In the genomic region with DNA sequence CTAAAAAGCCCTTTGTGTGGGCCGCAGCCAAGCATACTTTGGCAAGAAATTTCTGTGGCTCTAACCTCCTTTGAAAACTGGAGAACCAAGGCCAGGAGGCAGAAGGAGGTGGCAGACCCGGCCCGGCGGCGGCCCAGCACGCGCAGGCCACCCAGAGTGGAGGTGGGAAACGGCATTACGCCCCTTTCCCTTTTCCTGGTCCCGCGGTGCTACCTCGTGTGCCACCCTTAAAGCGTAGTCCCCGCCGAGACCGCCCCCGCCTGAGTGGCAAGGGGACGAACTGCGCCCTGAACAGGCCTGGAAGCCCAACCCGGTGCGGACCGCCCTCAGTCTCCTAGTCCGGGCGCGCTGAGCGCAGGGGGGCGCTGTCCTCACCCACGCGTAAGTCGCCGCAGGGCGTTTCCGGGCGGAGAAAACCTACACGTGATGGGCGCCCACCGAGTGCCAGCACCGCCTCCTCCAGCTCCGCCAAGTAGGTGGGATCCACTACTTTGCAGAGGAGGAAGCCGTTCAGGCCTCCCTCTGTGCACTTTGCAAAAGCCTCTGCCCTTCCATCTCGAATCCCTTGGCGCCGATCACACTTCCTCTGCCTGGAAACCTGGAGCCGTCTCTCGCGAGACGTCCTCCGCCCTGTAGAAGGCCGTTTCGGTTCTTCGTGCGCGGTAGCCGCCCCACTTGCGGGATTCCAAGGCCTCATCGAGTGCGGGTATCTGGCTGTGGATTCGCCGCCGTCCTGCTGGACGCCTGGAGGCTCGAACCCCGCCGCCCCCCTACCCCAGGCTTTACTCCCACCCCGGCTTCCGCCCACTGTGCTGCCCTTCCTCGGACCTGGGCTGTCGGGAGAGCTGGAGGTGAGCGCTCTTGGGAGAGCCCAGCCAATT, we compare ENCODE assay signal across 8 cellular contexts. TPM values are rescaled to one million over a fixed set of nuclear protein-coding genes. Genes with fewer than 3 reads are reported as not detected.
DNase-seq lines count a peak whose midpoint lies in the region; ATAC-seq, FAIRE-seq and TF ChIP-seq lines count a peak whose summit lies in the region.

A gene with protein sequence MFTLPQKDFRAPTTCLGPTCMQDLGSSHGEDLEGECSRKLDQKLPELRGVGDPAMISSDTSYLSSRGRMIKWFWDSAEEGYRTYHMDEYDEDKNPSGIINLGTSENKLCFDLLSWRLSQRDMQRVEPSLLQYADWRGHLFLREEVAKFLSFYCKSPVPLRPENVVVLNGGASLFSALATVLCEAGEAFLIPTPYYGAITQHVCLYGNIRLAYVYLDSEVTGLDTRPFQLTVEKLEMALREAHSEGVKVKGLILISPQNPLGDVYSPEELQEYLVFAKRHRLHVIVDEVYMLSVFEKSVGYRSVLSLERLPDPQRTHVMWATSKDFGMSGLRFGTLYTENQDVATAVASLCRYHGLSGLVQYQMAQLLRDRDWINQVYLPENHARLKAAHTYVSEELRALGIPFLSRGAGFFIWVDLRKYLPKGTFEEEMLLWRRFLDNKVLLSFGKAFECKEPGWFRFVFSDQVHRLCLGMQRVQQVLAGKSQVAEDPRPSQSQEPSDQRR (plus strand): TSS at position 420 of the 881 bp plus-strand sequence. CDS start 1,358 bp downstream, outside the sequence.

- H3K9ac ChIP-seq in HUES6 (ENCODE audit: low read length) = peak within 1 kb of the TSS; percentile 73

- H3K27me3 Mint-ChIP-seq in activated T-helper 2 cell treated with anti-CD3 and anti-CD28 coated beads, Interferon-gamma antibody, Interleukin-2, Interleukin-4, amounts not matched to agents 10 μg/mL and 5 μg/mL and 100 μg/mL, durations not matched to agents 14 hours and 24 hours and 36 hours (ENCODE audit: low read depth) = no peaks in the 10 kb centered on the region
- no peaks in the 10 kb centered on the region for H3K27me3 Mint-ChIP-seq in naive thymus-derived CD8-positive, alpha-beta T cell
- H3K27me3 Mint-ChIP-seq in stimulated activated naive B cell treated with anti-CD40 and anti-IgM and Interleukin-4, amounts not matched to agents 10 μg/mL and 1 μg/mL and 100 μg/mL, for 72 hours = no peaks in the 10 kb centered on the region

- peak; percentile 94 for ATAC-seq in GM21515 (IDR thresholded peaks at IDR 0.05; ENCODE audit: unreplicated experiment)
- peak; percentile 94 to 96 for ATAC-seq in naive thymus-derived CD8-positive, alpha-beta T cell
- ATAC-seq in stimulated activated naive B cell treated with anti-CD40 and anti-IgM and Interleukin-4, amounts not matched to agents 10 μg/mL and 1 μg/mL and 100 μg/mL, for 72 hours (replicated peaks) = peak; percentile 95 to 97

- peak within 1 kb of the TSS; percentile 73 for H3K27ac ChIP-seq in HUES6 (ENCODE audit: low read depth, low read length)

- H3K4me3 ChIP-seq in HUES6 (ENCODE audit: low read depth, low read length) (peak within 1 kb of the TSS; percentile 60), fibroblast of mammary gland (ENCODE audit: control insufficient read depth, low read depth, low read length) (peak within 1 kb of the TSS; percentile 79)

- intact Hi-C loops in activated T-helper 2 cell treated with anti-CD3 and anti-CD28 coated beads, Interferon-gamma antibody, Interleukin-2, Interleukin-4, amounts not matched to agents 10 μg/mL and 5 μg/mL and 100 μg/mL, durations not matched to agents 14 hours and 24 hours and 36 hours (cut with micrococcal nuclease) = loop anchor here (2.0 kb wide), 1 partner anchor 29 kb away; a partner anchor contains a TSS

- peaks cover 36% of the 10 kb centered on the region for H3K4me1 Mint-ChIP-seq in activated T-helper 2 cell treated with anti-CD3 and anti-CD28 coated beads, Interferon-gamma antibody, Interleukin-2, Interleukin-4, amounts not matched to agents 10 μg/mL and 5 μg/mL and 100 μg/mL, durations not matched to agents 14 hours and 24 hours and 36 hours (ENCODE audit: low read depth)
- H3K4me1 Mint-ChIP-seq in naive thymus-derived CD8-positive, alpha-beta T cell = peaks cover 13 to 42% (median 30%) of the 10 kb centered on the region in 4 donors
- peaks cover 16 to 35% of the 10 kb centered on the region in 2 donors for H3K4me1 Mint-ChIP-seq in stimulated activated naive B cell treated with anti-CD40 and anti-IgM and Interleukin-4, amounts not matched to agents 10 μg/mL and 1 μg/mL and 100 μg/mL, for 72 hours

- H3K27ac Mint-ChIP-seq in activated T-helper 2 cell treated with anti-CD3 and anti-CD28 coated beads, Interferon-gamma antibody, Interleukin-2, Interleukin-4, amounts not matched to agents 10 μg/mL and 5 μg/mL and 100 μg/mL, durations not matched to agents 14 hours and 24 hours and 36 hours = peak within 1 kb of the TSS; percentile 95
- peak within 1 kb of the TSS; percentile 86 to 98 (median 94) for H3K27ac Mint-ChIP-seq in naive thymus-derived CD8-positive, alpha-beta T cell
- H3K27ac Mint-ChIP-seq in stimulated activated naive B cell treated with anti-CD40 and anti-IgM and Interleukin-4, amounts not matched to agents 10 μg/mL and 1 μg/mL and 100 μg/mL, for 72 hours = peak within 1 kb of the TSS; percentile 97

- H3K4me1 ChIP-seq in HUES6 (ENCODE audit: control insufficient read depth, insufficient read depth, low read length) = peaks cover 16% of the 10 kb centered on the region

- peak within 1 kb of the TSS; percentile 87 for H3K4me3 Mint-ChIP-seq in activated T-helper 2 cell treated with anti-CD3 and anti-CD28 coated beads, Interferon-gamma antibody, Interleukin-2, Interleukin-4, amounts not matched to agents 10 μg/mL and 5 μg/mL and 100 μg/mL, durations not matched to agents 14 hours and 24 hours and 36 hours (ENCODE audit: low read depth)
- peak within 1 kb of the TSS; percentile 90 to 98 (median 94) for H3K4me3 Mint-ChIP-seq in naive thymus-derived CD8-positive, alpha-beta T cell
- peak within 1 kb of the TSS; percentile 94 to 96 for H3K4me3 Mint-ChIP-seq in stimulated activated naive B cell treated with anti-CD40 and anti-IgM and Interleukin-4, amounts not matched to agents 10 μg/mL and 1 μg/mL and 100 μg/mL, for 72 hours

- TF ChIP-seq CTCF in fibroblast of mammary gland (conservative IDR thresholded peaks at IDR 0.05; ENCODE audit: control insufficient read depth, insufficient read depth, low read depth, low read length) = peak; percentile 57

- H3K27me3 ChIP-seq in HUES6 (ENCODE audit: control insufficient read depth, insufficient read depth, low read length) = no peaks in the 10 kb centered on the region; the same call in 1 of the 2 replicates

- H3K9me3 Mint-ChIP-seq in activated T-helper 2 cell treated with anti-CD3 and anti-CD28 coated beads, Interferon-gamma antibody, Interleukin-2, Interleukin-4, amounts not matched to agents 10 μg/mL and 5 μg/mL and 100 μg/mL, durations not matched to agents 14 hours and 24 hours and 36 hours = no peaks in the 10 kb centered on the region
- H3K9me3 Mint-ChIP-seq in naive thymus-derived CD8-positive, alpha-beta T cell = no peaks in the 10 kb centered on the region
- no peaks in the 10 kb centered on the region for H3K9me3 Mint-ChIP-seq in stimulated activated naive B cell treated with anti-CD40 and anti-IgM and Interleukin-4, amounts not matched to agents 10 μg/mL and 1 μg/mL and 100 μg/mL, for 72 hours

- no peak for FAIRE-seq in RCC 7860 (lab: Jason Lieb, UNC)

- peaks cover 21% of the 10 kb centered on the region for H3K36me3 Mint-ChIP-seq in activated T-helper 2 cell treated with anti-CD3 and anti-CD28 coated beads, Interferon-gamma antibody, Interleukin-2, Interleukin-4, amounts not matched to agents 10 μg/mL and 5 μg/mL and 100 μg/mL, durations not matched to agents 14 hours and 24 hours and 36 hours (ENCODE audit: low read depth)
- H3K36me3 Mint-ChIP-seq in naive thymus-derived CD8-positive, alpha-beta T cell = no peaks in the 10 kb centered on the region
- H3K36me3 Mint-ChIP-seq in stimulated activated naive B cell treated with anti-CD40 and anti-IgM and Interleukin-4, amounts not matched to agents 10 μg/mL and 1 μg/mL and 100 μg/mL, for 72 hours = peaks cover 7 to 25% of the 10 kb centered on the region in 2 donors

- no peaks in the 10 kb centered on the region for H3K36me3 ChIP-seq in HUES6 (ENCODE audit: control insufficient read depth, insufficient read depth, low read length)

- POLR2A ChIA-PET in naive thymus-derived CD8-positive, alpha-beta T cell (lab: Charles Lee) = interaction anchor here (0.5 kb wide), 1 partner anchor 192 kb away, joined by 3 read pairs; no protein-coding TSS in a partner anchor

- DNase-seq in DMS114 treated with DMSO at 0.1 percent for 48 hours (lab: John Stamatoyannopoulos, UW; ENCODE audit: unreplicated experiment) (peak; percentile 91), RCC 7860 (ENCODE audit: low spot score) (peak; percentile 34), fibroblast of mammary gland (ENCODE audit: low read depth) (peak; percentile 94)
- peak; percentile 88 for DNase-seq in activated T-helper 2 cell treated with anti-CD3 and anti-CD28 coated beads, Interferon-gamma antibody, Interleukin-2, Interleukin-4, amounts not matched to agents 10 μg/mL and 5 μg/mL and 100 μg/mL, durations not matched to agents 14 hours and 24 hours and 36 hours (ENCODE audit: low spot score)
- peak; percentile 82 to 95 (median 90) for DNase-seq in naive thymus-derived CD8-positive, alpha-beta T cell
- DNase-seq in stimulated activated naive B cell treated with anti-CD40 and anti-IgM and Interleukin-4, amounts not matched to agents 10 μg/mL and 1 μg/mL and 100 μg/mL, for 72 hours = peak; percentile 93

- no peaks in the 10 kb centered on the region for H3K9me3 ChIP-seq in HUES6 (ENCODE audit: control insufficient read depth, insufficient read depth, low read depth, low read length)

RNA-seq across cellular contexts. Expression of the gene that starts here (rescaled TPM):
- total RNA-seq in activated T-helper 2 cell treated with anti-CD3 and anti-CD28 coated beads, Interferon-gamma antibody, Interleukin-2, Interleukin-4, amounts not matched to agents 10 μg/mL and 5 μg/mL and 100 μg/mL, durations not matched to agents 14 hours and 24 hours and 36 hours = 22.8 and 25.9 TPM in 2 replicates
- total RNA-seq in naive thymus-derived CD8-positive, alpha-beta T cell = 10 to 100 TPM; 25.9 to 27.8 TPM
- polyA plus RNA-seq in naive thymus-derived CD8-positive, alpha-beta T cell = 1 to 10 TPM in 1 of 3 donors, under 1 TPM in 2; 0.79 to 1.2 (median 0.99) TPM

Comparison
In these comparisons a context has a peak if more than half of its experiments do, and no peak if none do; other contexts are left out.
1. Peak in every context shown above with its lines: DNase-seq, ATAC-seq, H3K4me3 ChIP-seq and H3K27ac ChIP-seq.
2. DNase-seq: peak in every context shown above with its lines; median percentile 94 in fibroblast of mammary gland; 93 in stimulated activated naive B cell treated with anti-CD40 and anti-IgM and Interleukin-4, amounts not matched to agents 10 μg/mL and 1 μg/mL and 100 μg/mL, for 72 hours; 91 in DMS114 treated with DMSO at 0.1 percent for 48 hours; 90 in naive thymus-derived CD8-positive, alpha-beta T cell; 88 in activated T-helper 2 cell treated with anti-CD3 and anti-CD28 coated beads, Interferon-gamma antibody, Interleukin-2, Interleukin-4, amounts not matched to agents 10 μg/mL and 5 μg/mL and 100 μg/mL, durations not matched to agents 14 hours and 24 hours and 36 hours; 34 in RCC 7860.